29 cellular contexts compared by ENCODE assay signal in genomic region chr5:89711526-89711925, GRCh38.
"Had no signal": no experiment of that assay in that cellular context is flagged by ENCODE, and none has a peak within 500 bp of the region (broad histone marks: within the 10 kb centered on the region; RNA-seq: fewer than 3 reads in every experiment).

No MANE protein-coding gene starts in this region.

- H3K4me3 ChIP-seq: ascending aorta, coronary artery, dorsolateral prefrontal cortex, esophagus muscularis mucosa, gastrocnemius medialis, heart left ventricle had no signal

- DNase-seq: activated CD4-positive, alpha-beta memory T cell treated with anti-CD3 and anti-CD28 coated beads, Interleukin-2, amount 10 ng/mL, durations not matched to agents 7 days and 5 days; activated CD4-positive, alpha-beta T cell treated with anti-CD3 and anti-CD28 coated beads for 1 hour; activated CD4-positive, alpha-beta T cell treated with anti-CD3 and anti-CD28 coated beads for 4 hours; activated CD4-positive, alpha-beta T cell treated with anti-CD3 and anti-CD28 coated beads, Interleukin-2, amount 10 ng/mL, durations not matched to agents 7 days and 5 days; activated CD4-positive, alpha-beta T cell treated with anti-CD3 and anti-CD28 coated beads, Interleukin-2, amount 50 U/mL, for 4 hours; activated CD8-positive, alpha-beta memory T cell treated with anti-CD3 and anti-CD28 coated beads, Interleukin-2, amount 50 U/mL, for 48 hours; activated effector memory CD4-positive, alpha-beta T cell treated with Interleukin-2 at 50 U/mL for 16 hours; activated gamma-delta T cell treated with Interleukin-2 at 50 U/mL for 16 hours; activated naive CD4-positive, alpha-beta T cell treated with anti-CD3 and anti-CD28 coated beads, Interleukin-2, amount 50 U/mL, for 16 hours; activated naive CD4-positive, alpha-beta T cell treated with Interleukin-2 at 50 U/mL for 16 hours; activated naive CD8-positive, alpha-beta T cell treated with anti-CD3 and anti-CD28 coated beads, Interleukin-2, amount 10 ng/mL, durations not matched to agents 7 days and 5 days; activated T-cell treated with anti-CD3 and anti-CD28 coated beads for 4 hours; activated T-cell treated with anti-CD3 and anti-CD28 coated beads, Interleukin-2, amount 50 U/mL, for 24 hours; brain microvascular endothelial cell; dorsolateral prefrontal cortex; effector memory CD4-positive, alpha-beta T cell; erythroblast; foreskin keratinocyte; gastrocnemius medialis; glutamatergic neuron; heart left ventricle; T-helper 2 cell had no signal

- H3K36me3 ChIP-seq: ascending aorta, brain microvascular endothelial cell, esophagus muscularis mucosa, gastrocnemius medialis, heart left ventricle had no signal

- H3K36me3 Mint-ChIP-seq: activated naive CD8-positive, alpha-beta T cell treated with anti-CD3 and anti-CD28 coated beads, Interleukin-2, amount 10 ng/mL, durations not matched to agents 7 days and 5 days had no signal

- H3K9me3 Mint-ChIP-seq: activated CD4-positive, alpha-beta T cell treated with anti-CD3 and anti-CD28 coated beads, Interleukin-2, amount 10 ng/mL, durations not matched to agents 7 days and 5 days; activated naive CD8-positive, alpha-beta T cell treated with anti-CD3 and anti-CD28 coated beads, Interleukin-2, amount 10 ng/mL, durations not matched to agents 7 days and 5 days; activated T-cell treated with anti-CD3 and anti-CD28 coated beads, Interleukin-2, amount 50 U/mL, for 24 hours; dendritic cell treated with granulocyte-macrophage colony-stimulating factor and Interleukin-4, amounts not matched to agents 40 ng/mL and 50 ng/mL, for 4 days had no signal

- FAIRE-seq: bronchial epithelial cell had no signal

- H3K4me1 ChIP-seq: esophagus muscularis mucosa, foreskin keratinocyte, gastrocnemius medialis had no signal

- H3K27me3 Mint-ChIP-seq: activated CD4-positive, alpha-beta memory T cell treated with anti-CD3 and anti-CD28 coated beads, Interleukin-2, amount 10 ng/mL, durations not matched to agents 7 days and 5 days; activated CD4-positive, alpha-beta T cell treated with anti-CD3 and anti-CD28 coated beads, Interleukin-2, amount 10 ng/mL, durations not matched to agents 7 days and 5 days; activated naive CD8-positive, alpha-beta T cell treated with anti-CD3 and anti-CD28 coated beads, Interleukin-2, amount 10 ng/mL, durations not matched to agents 7 days and 5 days; activated T-cell treated with anti-CD3 and anti-CD28 coated beads, Interleukin-2, amount 50 U/mL, for 24 hours; activated T-helper 17 cell treated with anti-CD3 and anti-CD28 coated beads, Interleukin-2, amount 50 U/mL, for 72 hours; central memory CD8-positive, alpha-beta T cell; dendritic cell treated with granulocyte-macrophage colony-stimulating factor and Interleukin-4, amounts not matched to agents 40 ng/mL and 50 ng/mL, for 4 days had no signal

- H3K4me3 Mint-ChIP-seq: activated CD4-positive, alpha-beta memory T cell treated with anti-CD3 and anti-CD28 coated beads, Interleukin-2, amount 10 ng/mL, durations not matched to agents 7 days and 5 days; activated CD4-positive, alpha-beta T cell treated with anti-CD3 and anti-CD28 coated beads, Interleukin-2, amount 10 ng/mL, durations not matched to agents 7 days and 5 days; activated naive CD8-positive, alpha-beta T cell treated with anti-CD3 and anti-CD28 coated beads, Interleukin-2, amount 10 ng/mL, durations not matched to agents 7 days and 5 days; activated T-cell treated with anti-CD3 and anti-CD28 coated beads, Interleukin-2, amount 50 U/mL, for 24 hours; activated T-helper 17 cell treated with anti-CD3 and anti-CD28 coated beads, Interleukin-2, amount 50 U/mL, for 72 hours; central memory CD8-positive, alpha-beta T cell; dendritic cell treated with granulocyte-macrophage colony-stimulating factor and Interleukin-4, amounts not matched to agents 40 ng/mL and 50 ng/mL, for 4 days had no signal

- H3K27me3 ChIP-seq: ascending aorta, brain microvascular endothelial cell, dorsolateral prefrontal cortex, esophagus muscularis mucosa, gastrocnemius medialis, heart left ventricle had no signal

- H3K4me1 Mint-ChIP-seq: activated CD4-positive, alpha-beta memory T cell treated with anti-CD3 and anti-CD28 coated beads, Interleukin-2, amount 10 ng/mL, durations not matched to agents 7 days and 5 days; activated CD4-positive, alpha-beta T cell treated with anti-CD3 and anti-CD28 coated beads, Interleukin-2, amount 10 ng/mL, durations not matched to agents 7 days and 5 days; activated naive CD8-positive, alpha-beta T cell treated with anti-CD3 and anti-CD28 coated beads, Interleukin-2, amount 10 ng/mL, durations not matched to agents 7 days and 5 days; activated T-helper 17 cell treated with anti-CD3 and anti-CD28 coated beads, Interleukin-2, amount 50 U/mL, for 72 hours; central memory CD8-positive, alpha-beta T cell had no signal

- H3K27ac Mint-ChIP-seq: activated CD4-positive, alpha-beta memory T cell treated with anti-CD3 and anti-CD28 coated beads, Interleukin-2, amount 10 ng/mL, durations not matched to agents 7 days and 5 days; activated CD4-positive, alpha-beta T cell treated with anti-CD3 and anti-CD28 coated beads, Interleukin-2, amount 10 ng/mL, durations not matched to agents 7 days and 5 days; activated naive CD8-positive, alpha-beta T cell treated with anti-CD3 and anti-CD28 coated beads, Interleukin-2, amount 10 ng/mL, durations not matched to agents 7 days and 5 days; activated T-cell treated with anti-CD3 and anti-CD28 coated beads, Interleukin-2, amount 50 U/mL, for 24 hours; activated T-helper 17 cell treated with anti-CD3 and anti-CD28 coated beads, Interleukin-2, amount 50 U/mL, for 72 hours; dendritic cell treated with granulocyte-macrophage colony-stimulating factor and Interleukin-4, amounts not matched to agents 40 ng/mL and 50 ng/mL, for 4 days had no signal

- H3K27ac ChIP-seq: ascending aorta, brain microvascular endothelial cell, coronary artery, dorsolateral prefrontal cortex, esophagus muscularis mucosa, foreskin keratinocyte, gastrocnemius medialis, heart left ventricle had no signal

- H3K9me3 ChIP-seq: ascending aorta, esophagus muscularis mucosa, gastrocnemius medialis, heart left ventricle had no signal
